Comparison of ENCODE assay signal across 9 cellular contexts in the genomic region with DNA sequence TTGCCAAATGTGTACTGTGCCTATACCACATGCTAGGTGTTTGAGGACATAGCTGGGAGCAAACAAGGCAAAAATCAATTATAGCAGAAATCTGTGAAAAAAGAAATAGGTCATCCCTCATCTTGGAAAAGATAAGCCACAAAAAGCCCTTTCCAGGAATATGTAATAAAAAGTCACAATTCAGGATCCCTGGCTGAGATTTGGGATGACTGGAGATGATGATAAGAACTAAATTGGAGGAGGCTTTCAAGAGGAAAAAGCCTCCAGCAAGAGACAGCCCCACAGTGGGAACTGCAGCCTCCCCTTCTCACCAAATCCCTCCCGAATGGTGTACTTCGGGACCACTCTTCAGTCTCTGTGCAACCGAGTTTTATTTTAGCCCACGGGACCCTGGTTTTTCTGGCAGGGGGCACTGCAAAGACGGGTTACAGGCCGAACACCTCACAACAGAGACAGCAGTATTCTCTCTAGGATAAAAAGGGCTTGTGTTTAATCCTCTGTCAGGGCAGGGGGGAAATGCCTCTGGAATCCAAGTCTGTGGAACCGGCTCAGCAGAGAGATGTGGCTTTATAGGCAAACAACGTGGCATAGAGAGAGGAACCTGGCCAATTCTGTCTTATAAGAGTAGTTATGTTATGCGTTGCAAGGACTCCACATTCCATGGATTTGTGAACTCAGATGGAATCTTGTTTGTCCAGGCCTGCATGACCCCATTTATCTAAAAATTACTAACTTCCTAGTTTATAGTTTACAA. TPM values are rescaled to one million over a fixed set of nuclear protein-coding genes. Genes with fewer than 3 reads are reported as not detected.
A peak's percentile ranks its signal among the peaks of the same experiment; 100 is the strongest.
DNase-seq lines count a peak whose midpoint lies in the region; ATAC-seq and TF ChIP-seq lines count a peak whose summit lies in the region.
"Had no signal": no experiment of that assay in that cellular context is flagged by ENCODE, and none has a peak within 500 bp of the region (broad histone marks: within the 10 kb centered on the region; RNA-seq: fewer than 3 reads in every experiment).

No MANE protein-coding gene starts in this region.

- H3K27me3 Mint-ChIP-seq in MCF 10A (ENCODE audit: insufficient read depth, unreplicated experiment), result no peaks in the 10 kb centered on the region
- H3K27me3 Mint-ChIP-seq: CD4-positive, alpha-beta memory T cell had no signal

- peaks cover 2% of the 10 kb centered on the region for H3K79me1 ChIP-seq in mesenchymal stem cell (replicated peaks; ENCODE audit: low read length, poor library complexity, severe bottlenecking)

- H3K4me2 ChIP-seq in mammary epithelial cell (ENCODE audit: insufficient read depth, low read depth, low read length) (no peak overlapping the region), mesenchymal stem cell (ENCODE audit: low read length, poor library complexity, severe bottlenecking) (peak overlapping the region; percentile 53)

- no peak overlapping the region for H4K8ac ChIP-seq in mesenchymal stem cell (ENCODE audit: low read length)

- TF ChIP-seq CTCF in MCF 10A (IDR thresholded peaks at IDR 0.05; ENCODE audit: unreplicated experiment) (no peak), mammary epithelial cell (conservative IDR thresholded peaks at IDR 0.05 in 1 of 2, IDR thresholded peaks at IDR 0.05 in 1 of 2; ENCODE audit: extremely low read depth in 1 of 2, insufficient read depth in 1 of 2, low read depth in 1 of 2, low read length in 2 of 2) (no peak), transverse colon (IDR thresholded peaks at IDR 0.05) (no peak)

- in situ Hi-C loops in mammary epithelial cell (cut with MboI; ENCODE audit: low sequenced_read_pairs in 2 of 2) (no loop called here), transverse colon (cut with MboI; ENCODE audit: low pct_ligation_motif_present in 1 of 4, low pct_unique_long_range_greater_than_20kb in 1 of 4, low sequenced_read_pairs in 3 of 4) (no loop called here)

- peaks cover 9% of the 10 kb centered on the region for H3K4me1 Mint-ChIP-seq in MCF 10A (ENCODE audit: insufficient read depth, unreplicated experiment)

- H3K18ac ChIP-seq in mesenchymal stem cell (ENCODE audit: low read depth in 1 of 2, low read length in 2 of 2), result no peak overlapping the region

- no peak for TF ChIP-seq POLR2A in transverse colon (IDR thresholded peaks at IDR 0.05)

- no peak overlapping the region for H3K4me3 ChIP-seq in mammary epithelial cell (replicated peaks in 1 of 3; ENCODE audit: insufficient read depth in 1 of 3, low read depth in 2 of 3, low read length in 3 of 3)
- peak overlapping the region in 1 of 2 experiments; percentile 27 for H3K4me3 ChIP-seq in mesenchymal stem cell (ENCODE audit: insufficient read depth in 1 of 2, low read depth in 1 of 2, low read length in 2 of 2)
- peak overlapping the region in 1 of 4 donors; percentile 39 for H3K4me3 ChIP-seq in transverse colon

- no peak overlapping the region for H4K91ac ChIP-seq in mesenchymal stem cell (ENCODE audit: low read length)

- TF ChIP-seq EP300 in transverse colon (IDR thresholded peaks at IDR 0.05; ENCODE audit: low read depth), result no peak

- no peaks in the 10 kb centered on the region for H3K36me3 Mint-ChIP-seq in MCF 10A (ENCODE audit: insufficient read depth, unreplicated experiment)
- H3K36me3 Mint-ChIP-seq: CD4-positive, alpha-beta memory T cell had no signal

- POLR2A ChIA-PET in MCF 10A (lab: Yijun Ruan, JAX), result no interaction called here

- no peaks in the 10 kb centered on the region for H4K20me1 ChIP-seq in mammary epithelial cell (ENCODE audit: insufficient read depth, low read length)

- H3K27ac Mint-ChIP-seq in MCF 10A (ENCODE audit: low read depth, unreplicated experiment), result no peak overlapping the region

- DNase-seq in MCF 10A (ENCODE audit: unreplicated experiment), result no peak
- no peak for DNase-seq in mammary epithelial cell
- peak; percentile 53 for DNase-seq in dermis blood vessel endothelial cell
- DNase-seq in mesenchymal stem cell, result peak; percentile 44
- no peak for DNase-seq in transverse colon
- no peak for DNase-seq in NCI-H1092 (lab: John Stamatoyannopoulos, UW)
- DNase-seq in activated CD4-positive, alpha-beta T cell treated with anti-CD3 and anti-CD28 coated beads for 48 hours, result no peak
- DNase-seq: CD4-positive, alpha-beta memory T cell had no signal

- peak overlapping the region; percentile 54 for H2AK5ac ChIP-seq in mesenchymal stem cell (ENCODE audit: low read length, severe bottlenecking)

- ATAC-seq in GM21786 (IDR thresholded peaks at IDR 0.05; ENCODE audit: unreplicated experiment), result no peak

- H3K4me3 Mint-ChIP-seq in MCF 10A (ENCODE audit: unreplicated experiment), result peak overlapping the region; percentile 75

- H3K23ac ChIP-seq in mesenchymal stem cell (ENCODE audit: low read length in 2 of 2), result no peak overlapping the region

- no peaks in the 10 kb centered on the region for H3K27me3 ChIP-seq in mammary epithelial cell (ENCODE audit: insufficient read depth, low read length)
- no peaks in the 10 kb centered on the region for H3K27me3 ChIP-seq in mesenchymal stem cell (ENCODE audit: control insufficient read depth in 1 of 2, insufficient read depth in 1 of 2, low read length in 2 of 2)
- H3K27me3 ChIP-seq in transverse colon, result no peaks in the 10 kb centered on the region

- no peaks in the 10 kb centered on the region for H3K79me2 ChIP-seq in mammary epithelial cell (ENCODE audit: insufficient read depth, low read length)

- CTCF ChIA-PET in MCF 10A (lab: Yijun Ruan, JAX) (interaction anchor here (0.6 kb wide), 2 partner anchors 9 to 68 kb away, joined by 3 read pairs; no protein-coding TSS in a partner anchor), mammary epithelial cell (lab: Charles Lee; ENCODE audit: low non-redundant PET) (no interaction called here)

- no peaks in the 10 kb centered on the region for H3K9me3 ChIP-seq in mammary epithelial cell (replicated peaks; ENCODE audit: insufficient read depth, low read length)
- H3K9me3 ChIP-seq in mesenchymal stem cell (ENCODE audit: control insufficient read depth, low read length), result no peaks in the 10 kb centered on the region
- no peaks in the 10 kb centered on the region for H3K9me3 ChIP-seq in transverse colon

- 55% methylated on average over 9 of the region's 9 CpGs for WGBS in mammary epithelial cell (ENCODE audit: low coverage, missing lambda C conversion rate)
- WGBS in mesenchymal stem cell, result 65% methylated on average over 9 of the region's 9 CpGs
- WGBS in transverse colon (ENCODE audit: low coverage in 1 of 2), 2 donors, result 30 to 41% methylated on average over 6 to 9 of the region's 9 CpGs

- no peak overlapping the region for H2BK15ac ChIP-seq in mesenchymal stem cell (ENCODE audit: low read depth, poor library complexity, severe bottlenecking)

- BruUV-seq in MCF 10A (replicated peaks; lab: Mats Ljungman, UMichigan) (no TSS peak), mammary epithelial cell (replicated peaks; lab: Mats Ljungman, UMichigan) (no TSS peak)

- no peak overlapping the region for H2AFZ ChIP-seq in mammary epithelial cell (ENCODE audit: low read depth, low read length)
- H2AFZ ChIP-seq in mesenchymal stem cell (ENCODE audit: low read depth, low read length), result no peak overlapping the region

- H3K4me1 ChIP-seq in mammary epithelial cell (ENCODE audit: insufficient read depth, low read length) (peaks cover 44% of the 10 kb centered on the region), mesenchymal stem cell (ENCODE audit: control insufficient read depth, insufficient read depth, low read depth, low read length) (peaks cover 13% of the 10 kb centered on the region), transverse colon (peaks cover 3 to 29% (median 15%) of the 10 kb centered on the region in 4 donors)

- no peak overlapping the region for H3K14ac ChIP-seq in mesenchymal stem cell (ENCODE audit: low read length in 2 of 2)

- H3K9me3 Mint-ChIP-seq in MCF 10A (ENCODE audit: unreplicated experiment), result no peaks in the 10 kb centered on the region

- H3K36me3 ChIP-seq in mammary epithelial cell (ENCODE audit: insufficient read depth, low read length) (no peaks in the 10 kb centered on the region), mesenchymal stem cell (ENCODE audit: control insufficient read depth in 1 of 2, insufficient read depth in 2 of 2, low read depth in 1 of 2, low read length in 2 of 2) (peaks cover 0 to 4% of the 10 kb centered on the region in 2 experiments), transverse colon (no peaks in the 10 kb centered on the region)

- H2BK12ac ChIP-seq in mesenchymal stem cell (ENCODE audit: low read length in 2 of 2), result peak overlapping the region in 1 of 2 experiments; percentile 1

- no peak overlapping the region for H3K9ac ChIP-seq in mammary epithelial cell (ENCODE audit: insufficient read depth, low read length)
- peak overlapping the region; percentile 77 for H3K9ac ChIP-seq in mesenchymal stem cell (ENCODE audit: low read length)

- no peak overlapping the region for H2BK120ac ChIP-seq in mesenchymal stem cell (ENCODE audit: low read depth, low read length)

- peak overlapping the region in 1 of 2 experiments; percentile 54 for H3K4ac ChIP-seq in mesenchymal stem cell (ENCODE audit: low read depth in 1 of 2, low read length in 2 of 2)

- H3K27ac ChIP-seq in mammary epithelial cell (ENCODE audit: insufficient read depth, low read depth, low read length), result no peak overlapping the region
- peak overlapping the region; percentile 88 for H3K27ac ChIP-seq in mesenchymal stem cell (ENCODE audit: low read length, poor library complexity, severe bottlenecking)
- peak overlapping the region; percentile 78 to 84 (median 82) for H3K27ac ChIP-seq in transverse colon

- intact Hi-C loops in MCF 10A (cut with micrococcal nuclease), result no loop called here
- intact Hi-C loops in mammary epithelial cell (cut with micrococcal nuclease), result loop anchor here (2.0 to 5.0 kb wide), 2 partner anchors 56 to 127 kb away; no protein-coding TSS in a partner anchor
- intact Hi-C loops in transverse colon (cut with DNase I; ENCODE audit: low total_unique reads), result no loop called here

- dilution Hi-C loops in mammary epithelial cell (cut with HindIII; ENCODE audit: low sequenced_read_pairs), result no loop called here

- peak overlapping the region; percentile 50 for H2BK5ac ChIP-seq in mesenchymal stem cell (ENCODE audit: low read depth, low read length, poor library complexity, severe bottlenecking)

RNA-seq across cellular contexts. Expression of a gene that starts 1.2 kb away (rescaled TPM):
- total RNA-seq in MCF 10A (2022), result 0.63 and 0.83 TPM in 2 replicates
- total RNA-seq in mammary epithelial cell, result 1 to 10 TPM; 1.9 to 4.5 TPM
- polyA plus RNA-seq in mammary epithelial cell, result 4.4 TPM
- 6.4 TPM for polyA minus RNA-seq in mammary epithelial cell
- total RNA-seq in dermis blood vessel endothelial cell, result 39.9 and 106 TPM in 2 replicates
- 22.4 TPM for polyA plus RNA-seq in mesenchymal stem cell (2013, experiment 1 of 2)
- polyA plus RNA-seq in mesenchymal stem cell (2013, experiment 2 of 2), result 23.5 TPM
- total RNA-seq in transverse colon, result 10 to 100 TPM in 2 of 4 donors, 1 to 10 TPM in 2; 6.7 to 26.6 (median 9.6) TPM

Comparison
In these comparisons a context has a peak if more than half of its experiments do, and no peak if none do; other contexts are left out.
1. DNase-seq: peak in dermis blood vessel endothelial cell (single experiment) and mesenchymal stem cell (single experiment); none in MCF 10A (single experiment), mammary epithelial cell (single experiment), transverse colon (single experiment), NCI-H1092 (single experiment) and activated CD4-positive, alpha-beta T cell treated with anti-CD3 and anti-CD28 coated beads for 48 hours (single experiment).